ENCODE assay signal across 12 cellular contexts in the genomic region with DNA sequence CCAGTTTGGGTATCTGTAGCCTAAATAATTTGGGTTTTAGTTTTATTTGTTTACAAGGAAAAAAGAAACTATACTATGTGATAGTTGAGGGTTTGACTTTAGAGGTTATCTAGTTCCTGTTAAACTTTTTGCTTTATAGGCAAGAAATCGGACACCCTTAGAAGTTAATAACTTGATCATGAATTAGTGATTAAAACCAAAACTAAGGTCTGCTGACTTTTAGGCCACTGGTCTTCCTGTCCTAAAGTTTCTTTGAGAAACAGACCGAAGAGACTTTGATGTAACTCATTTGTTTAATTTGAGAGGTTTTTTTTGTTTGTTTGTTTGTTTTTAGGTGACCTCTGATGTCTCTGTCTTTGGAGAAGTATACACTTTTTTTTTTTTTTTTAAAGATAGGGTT. TPM values are rescaled to one million over a fixed set of nuclear protein-coding genes. Genes with fewer than 3 reads are reported as not detected.
DNase-seq lines count a peak whose midpoint lies in the region; ATAC-seq lines count a peak whose summit lies in the region.
"Had no signal": no experiment of that assay in that cellular context is flagged by ENCODE, and none has a peak within 500 bp of the region (broad histone marks: within the 10 kb centered on the region; RNA-seq: fewer than 3 reads in every experiment).

No MANE protein-coding gene starts in this region.

- no peaks in the 10 kb centered on the region for H3K27me3 Mint-ChIP-seq in activated T-cell treated with anti-CD3 and anti-CD28 coated beads, Interleukin-2, amount 50 U/mL, for 72 hours (ENCODE audit: low read depth)
- H3K27me3 Mint-ChIP-seq in stimulated activated memory B cell treated with anti-CD40 and anti-IgM and Interleukin-4, amounts not matched to agents 10 μg/mL and 1 μg/mL and 100 μg/mL, for 72 hours, result no peaks in the 10 kb centered on the region
- H3K27me3 Mint-ChIP-seq: activated CD4-positive, alpha-beta T cell treated with anti-CD3 and anti-CD28 coated beads, Interleukin-2, amount 10 ng/mL, durations not matched to agents 24 days and 14 days had no signal

- no peak for DNase-seq in activated T-cell treated with anti-CD3 and anti-CD28 coated beads, Interleukin-2, amount 50 U/mL, for 72 hours
- DNase-seq in activated T-cell treated with anti-CD3 and anti-CD28 coated beads for 4 hours (no peak), AG08395 (ENCODE audit: low spot score) (no peak), amygdala (lab: John Stamatoyannopoulos, UW) (no peak)
- DNase-seq: activated CD4-positive, alpha-beta T cell treated with anti-CD3 and anti-CD28 coated beads, Interleukin-2, amount 10 ng/mL, durations not matched to agents 24 days and 14 days; activated gamma-delta T cell; PC-3; trophoblast cell had no signal

- peak overlapping the region; percentile 79 for H3K27ac Mint-ChIP-seq in activated T-cell treated with anti-CD3 and anti-CD28 coated beads, Interleukin-2, amount 50 U/mL, for 72 hours
- H3K27ac Mint-ChIP-seq in stimulated activated memory B cell treated with anti-CD40 and anti-IgM and Interleukin-4, amounts not matched to agents 10 μg/mL and 1 μg/mL and 100 μg/mL, for 72 hours, result peak overlapping the region; percentile 76
- H3K27ac Mint-ChIP-seq: activated CD4-positive, alpha-beta T cell treated with anti-CD3 and anti-CD28 coated beads, Interleukin-2, amount 10 ng/mL, durations not matched to agents 24 days and 14 days had no signal

- no peak for ATAC-seq in activated T-cell treated with anti-CD3 and anti-CD28 coated beads, Interleukin-2, amount 50 U/mL, for 72 hours (replicated peaks in 1 of 2)
- ATAC-seq in GM21825 (IDR thresholded peaks at IDR 0.05; ENCODE audit: unreplicated experiment), result peak; percentile 65
- peak; percentile 54 for ATAC-seq in HG03575 (IDR thresholded peaks at IDR 0.05; ENCODE audit: extremely low read depth, insufficient number of reproducible peaks, low FRiP score, unreplicated experiment)
- ATAC-seq in stimulated activated memory B cell treated with anti-CD40 and anti-IgM and Interleukin-4, amounts not matched to agents 10 μg/mL and 1 μg/mL and 100 μg/mL, for 72 hours, result no peak
- ATAC-seq in GM21737 (IDR thresholded peaks at IDR 0.05; ENCODE audit: unreplicated experiment), result no peak
- ATAC-seq: PC-3 had no signal

- H3K4me1 Mint-ChIP-seq in activated T-cell treated with anti-CD3 and anti-CD28 coated beads, Interleukin-2, amount 50 U/mL, for 72 hours (ENCODE audit: low read depth), result peaks cover 26% of the 10 kb centered on the region
- H3K4me1 Mint-ChIP-seq in stimulated activated memory B cell treated with anti-CD40 and anti-IgM and Interleukin-4, amounts not matched to agents 10 μg/mL and 1 μg/mL and 100 μg/mL, for 72 hours, result peaks cover 53% of the 10 kb centered on the region

- no peaks in the 10 kb centered on the region for H3K36me3 Mint-ChIP-seq in activated T-cell treated with anti-CD3 and anti-CD28 coated beads, Interleukin-2, amount 50 U/mL, for 72 hours (ENCODE audit: insufficient read depth in 2 of 2)
- peaks cover 31% of the 10 kb centered on the region for H3K36me3 Mint-ChIP-seq in stimulated activated memory B cell treated with anti-CD40 and anti-IgM and Interleukin-4, amounts not matched to agents 10 μg/mL and 1 μg/mL and 100 μg/mL, for 72 hours

- H3K9me3 Mint-ChIP-seq in activated T-cell treated with anti-CD3 and anti-CD28 coated beads, Interleukin-2, amount 50 U/mL, for 72 hours, result peaks cover 0 to 2% of the 10 kb centered on the region in 2 donors
- H3K9me3 Mint-ChIP-seq in stimulated activated memory B cell treated with anti-CD40 and anti-IgM and Interleukin-4, amounts not matched to agents 10 μg/mL and 1 μg/mL and 100 μg/mL, for 72 hours, result no peaks in the 10 kb centered on the region

- H3K4me3 Mint-ChIP-seq in activated T-cell treated with anti-CD3 and anti-CD28 coated beads, Interleukin-2, amount 50 U/mL, for 72 hours, result no peak overlapping the region
- H3K4me3 Mint-ChIP-seq in stimulated activated memory B cell treated with anti-CD40 and anti-IgM and Interleukin-4, amounts not matched to agents 10 μg/mL and 1 μg/mL and 100 μg/mL, for 72 hours, result no peak overlapping the region
- H3K4me3 Mint-ChIP-seq: activated CD4-positive, alpha-beta T cell treated with anti-CD3 and anti-CD28 coated beads, Interleukin-2, amount 10 ng/mL, durations not matched to agents 24 days and 14 days had no signal

RNA-seq across cellular contexts. Expression of gene PHTF2, which starts 59.7 kb away (rescaled TPM):
- total RNA-seq in activated T-cell treated with anti-CD3 and anti-CD28 coated beads, Interleukin-2, amount 50 U/mL, for 72 hours, result 10 to 100 TPM; 16.3 to 25.5 TPM

Comparison
In these comparisons a context has a peak if more than half of its experiments do, and no peak if none do; other contexts are left out.
1. ATAC-seq: peak in GM21825 (single experiment) and HG03575 (single experiment); none in activated T-cell treated with anti-CD3 and anti-CD28 coated beads, Interleukin-2, amount 50 U/mL, for 72 hours (0 of 2), stimulated activated memory B cell treated with anti-CD40 and anti-IgM and Interleukin-4, amounts not matched to agents 10 μg/mL and 1 μg/mL and 100 μg/mL, for 72 hours (single experiment) and GM21737 (single experiment).